Comparison of ENCODE assay signal across 24 cellular contexts in genomic region chr4:79604152-79604551, GRCh38.
DNase-seq lines count a peak whose midpoint lies in the region; ATAC-seq, FAIRE-seq and TF ChIP-seq lines count a peak whose summit lies in the region.
"Had no signal": no experiment of that assay in that cellular context is flagged by ENCODE, and none has a peak within 500 bp of the region (broad histone marks: within the 10 kb centered on the region; RNA-seq: fewer than 3 reads in every experiment).

No MANE protein-coding gene starts in this region.

- no peaks in the 10 kb centered on the region for H3K9me3 ChIP-seq in MM.1S (replicated peaks; ENCODE audit: insufficient read depth, low read length)
- H3K9me3 ChIP-seq in HepG2 (ENCODE audit: low read length), result no peaks in the 10 kb centered on the region
- H3K9me3 ChIP-seq: left ventricle myocardium inferior, right lobe of liver, upper lobe of left lung had no signal

- no peak overlapping the region for H3K27ac ChIP-seq in MM.1S (ENCODE audit: low read length)
- H3K27ac ChIP-seq in dorsolateral prefrontal cortex, result no peak overlapping the region
- no peak overlapping the region for H3K27ac ChIP-seq in HepG2 (ENCODE audit: extremely low read length, insufficient read depth, low read length)
- H3K27ac ChIP-seq: hepatocyte, left ventricle myocardium inferior, right lobe of liver, upper lobe of left lung had no signal

- no peaks in the 10 kb centered on the region for H3F3A ChIP-seq in MM.1S (ENCODE audit: insufficient read depth, low read length)

- no peaks in the 10 kb centered on the region for H3K9me2 ChIP-seq in MM.1S (replicated peaks; ENCODE audit: insufficient read depth, low read length)

- H3K4me3 ChIP-seq in MM.1S (ENCODE audit: low read length), result no peak overlapping the region
- no peak overlapping the region for H3K4me3 ChIP-seq in dorsolateral prefrontal cortex
- no peak overlapping the region for H3K4me3 ChIP-seq in HepG2 (replicated peaks in 1 of 3; ENCODE audit: insufficient read depth in 1 of 3, low read depth in 2 of 3, low read length in 3 of 3)
- H3K4me3 ChIP-seq: hepatocyte, left ventricle myocardium inferior, right lobe of liver, upper lobe of left lung had no signal

- H3K4me1 Mint-ChIP-seq in naive B cell, result peaks cover 39 to 47% (median 41%) of the 10 kb centered on the region in 3 donors

- in situ Hi-C loops in HepG2 (cut with HindIII; ENCODE audit: extremely low pct_ligation_motif_present, low pct_unique_long_range_greater_than_20kb), result no loop called here

- ATAC-seq in GM18907 (IDR thresholded peaks at IDR 0.05; ENCODE audit: unreplicated experiment), result peak; percentile 12
- peak; percentile 32 to 33 for ATAC-seq in naive B cell (ENCODE audit: low read depth in 2 of 2)
- no peak for ATAC-seq in HepG2
- ATAC-seq: activated naive CD8-positive, alpha-beta T cell treated with anti-CD3 and anti-CD28 coated beads, Interleukin-2, amount 50 U/mL, for 24 hours; HCT116; right lobe of liver had no signal

- peak; percentile 6 for DNase-seq in NCI-H748 (lab: John Stamatoyannopoulos, UW; ENCODE audit: unreplicated experiment)
- no peak for DNase-seq in NCI-H748 treated with DMSO at 0.1 percent for 48 hours (lab: John Stamatoyannopoulos, UW)
- DNase-seq in MM.1S, result no peak
- no peak for DNase-seq in naive B cell
- no peak for DNase-seq in nucleus accumbens (lab: John Stamatoyannopoulos, UW)
- no peak for DNase-seq in dorsolateral prefrontal cortex
- DNase-seq in HepG2 (ENCODE audit: low spot score), result no peak
- DNase-seq: activated naive CD8-positive, alpha-beta T cell treated with anti-CD3 and anti-CD28 coated beads, Interleukin-2, amount 50 U/mL, for 24 hours; Calu3; cerebellar nuclear complex; foreskin fibroblast; left ventricle myocardium inferior; midbrain; NCI-H1105 treated with DMSO at 0.1 percent for 48 hours; NCI-H2107; NCI-H510A treated with DMSO at 0.1 percent for 48 hours; nephron progenitor cell; posterior cingulate gyrus; right lobe of liver; upper lobe of left lung had no signal

- no peak overlapping the region for H3K9ac ChIP-seq in MM.1S (ENCODE audit: low read length)
- no peak overlapping the region for H3K9ac ChIP-seq in HepG2 (ENCODE audit: insufficient read depth, low read depth, low read length)

- BruUV-seq in HepG2 (replicated peaks; lab: Mats Ljungman, UMichigan), result no TSS peak

- CTCF ChIA-PET in HepG2 (lab: Yijun Ruan, JAX; ENCODE audit: low intra/inter-chr PET ratio, low total read pairs), result no interaction called here

- no peaks in the 10 kb centered on the region for H3K27me3 Mint-ChIP-seq in naive B cell
- H3K27me3 Mint-ChIP-seq: activated naive CD8-positive, alpha-beta T cell treated with anti-CD3 and anti-CD28 coated beads, Interleukin-2, amount 50 U/mL, for 24 hours had no signal

- H3K27ac Mint-ChIP-seq in naive B cell, result peak overlapping the region; percentile 38 to 97 (median 86)
- H3K27ac Mint-ChIP-seq: activated naive CD8-positive, alpha-beta T cell treated with anti-CD3 and anti-CD28 coated beads, Interleukin-2, amount 50 U/mL, for 24 hours; activated T-helper 2 cell treated with anti-CD3 and anti-CD28 coated beads, Interferon-gamma antibody, Interleukin-2, Interleukin-4, amounts not matched to agents 10 μg/mL and 5 μg/mL and 100 μg/mL, durations not matched to agents 14 hours and 24 hours and 36 hours; nephron progenitor cell had no signal

- no peak for FAIRE-seq in HepG2 (lab: Jason Lieb, UNC)

- intact Hi-C loops in dorsolateral prefrontal cortex (cut with DNase I), result no loop called here
- intact Hi-C loops in HepG2 (cut with micrococcal nuclease; ENCODE audit: unreplicated experiment), result no loop called here

- H3K36me3 ChIP-seq in MM.1S (replicated peaks; ENCODE audit: insufficient read depth, low read length) (no peaks in the 10 kb centered on the region), HepG2 (replicated peaks in 1 of 2; ENCODE audit: control insufficient read depth in 1 of 2, insufficient read depth in 2 of 2, low read length in 2 of 2) (no peaks in the 10 kb centered on the region)
- H3K36me3 ChIP-seq: left ventricle myocardium inferior, right lobe of liver, upper lobe of left lung had no signal

- H3K4me1 ChIP-seq in MM.1S (ENCODE audit: low read length) (no peaks in the 10 kb centered on the region), HepG2 (ENCODE audit: insufficient read depth, low read length) (no peaks in the 10 kb centered on the region)
- H3K4me1 ChIP-seq: right lobe of liver, upper lobe of left lung had no signal

- H3K27me3 ChIP-seq in MM.1S (replicated peaks; ENCODE audit: insufficient read depth, low read length) (no peaks in the 10 kb centered on the region), dorsolateral prefrontal cortex (peaks cover 0 to 4% (median 0%) of the 10 kb centered on the region in 45 donors), HepG2 (ENCODE audit: control insufficient read depth in 1 of 2, insufficient read depth in 2 of 2, low read length in 2 of 2) (no peaks in the 10 kb centered on the region)
- H3K27me3 ChIP-seq: hepatocyte, right lobe of liver, upper lobe of left lung had no signal

- H3K4me3 Mint-ChIP-seq in naive B cell, result peak overlapping the region; percentile 31 to 68 (median 54)
- H3K4me3 Mint-ChIP-seq: activated naive CD8-positive, alpha-beta T cell treated with anti-CD3 and anti-CD28 coated beads, Interleukin-2, amount 50 U/mL, for 24 hours; nephron progenitor cell had no signal

- POLR2A ChIA-PET in HepG2 (lab: Yijun Ruan, JAX), result no interaction called here

- H3K79me2 ChIP-seq in MM.1S (ENCODE audit: low read length) (no peaks in the 10 kb centered on the region), HepG2 (ENCODE audit: insufficient read depth, low read length) (no peaks in the 10 kb centered on the region)
- H3K79me2 ChIP-seq: hepatocyte had no signal

- H4K20me1 ChIP-seq in MM.1S (ENCODE audit: insufficient read depth, low read length) (no peaks in the 10 kb centered on the region), HepG2 (ENCODE audit: insufficient read depth, low read length) (no peaks in the 10 kb centered on the region)

- H3K36me3 Mint-ChIP-seq in naive B cell, result peaks cover 0 to 26% of the 10 kb centered on the region in 2 donors

- no peak for TF ChIP-seq POLR2A in HepG2 (IDR thresholded peaks at IDR 0.05; ENCODE audit: insufficient read depth in 1 of 2, low read depth in 2 of 2, low read length in 2 of 2)

- no peak for TF ChIP-seq EP300 in HepG2 (IDR thresholded peaks at IDR 0.05; ENCODE audit: low read depth in 2 of 2, low read length in 2 of 2)
- TF ChIP-seq EP300 in HepG2 (CRISPR knock-in tag; IDR thresholded peaks at IDR 0.05; ENCODE audit: borderline replicate concordance), result no peak

- peaks cover 6 to 29% (median 14%) of the 10 kb centered on the region in 7 donors for H3K9me3 Mint-ChIP-seq in naive B cell
- H3K9me3 Mint-ChIP-seq: nephron progenitor cell had no signal

- H2AFZ ChIP-seq in MM.1S (ENCODE audit: low read length), result peak overlapping the region; percentile 2; the same call in 1 of the 2 replicates
- no peak overlapping the region for H2AFZ ChIP-seq in HepG2 (ENCODE audit: low read length)
- H2AFZ ChIP-seq: hepatocyte had no signal

- TF ChIP-seq RAD21 in HepG2 (CRISPR knock-in tag; IDR thresholded peaks at IDR 0.05), result no peak

- no peak for TF ChIP-seq CTCF in MM.1S (IDR thresholded peaks at IDR 0.05; ENCODE audit: low read length)
- TF ChIP-seq CTCF in dorsolateral prefrontal cortex (IDR thresholded peaks at IDR 0.05 in 54 of 56, conservative IDR thresholded peaks at IDR 0.05 in 2 of 56; ENCODE audit: low read depth in 1 of 56, partially characterized antibody in 56 of 56), result no peak
- no peak for TF ChIP-seq CTCF in HepG2 (CRISPR knock-in tag; IDR thresholded peaks at IDR 0.05)

- H3K4me2 ChIP-seq in MM.1S (ENCODE audit: low read depth, low read length) (no peak overlapping the region), HepG2 (ENCODE audit: low read depth, low read length) (no peak overlapping the region)
- H3K4me2 ChIP-seq: hepatocyte had no signal

TF ChIP-seq in HepG2, 621 proteins besides CTCF, POLR2A, EP300 and RAD21 (continues in another document):
- TF ChIP-seq EHMT2 (IDR thresholded peaks at IDR 0.05; ENCODE audit: borderline replicate concordance, low read depth, low read length) (no peak), ELF3 (CRISPR knock-in tag; IDR thresholded peaks at IDR 0.05) (no peak), NPAS2 (CRISPR knock-in tag; IDR thresholded peaks at IDR 0.05; ENCODE audit: borderline replicate concordance) (no peak), ZMYM4 (CRISPR knock-in tag; IDR thresholded peaks at IDR 0.05) (no peak), RFXAP (CRISPR knock-in tag; IDR thresholded peaks at IDR 0.05; ENCODE audit: borderline replicate concordance) (no peak), RBM39 (IDR thresholded peaks at IDR 0.05; ENCODE audit: low read depth, low read length, poor library complexity, severe bottlenecking) (no peak), PAX8 (CRISPR knock-in tag; IDR thresholded peaks at IDR 0.05; ENCODE audit: borderline replicate concordance) (no peak), ZNF460 (CRISPR knock-in tag; IDR thresholded peaks at IDR 0.05; ENCODE audit: borderline replicate concordance) (no peak), ZNF780A (CRISPR knock-in tag; IDR thresholded peaks at IDR 0.05) (no peak), ZBTB42 (CRISPR knock-in tag; IDR thresholded peaks at IDR 0.05) (no peak), CSRNP2 (CRISPR knock-in tag; conservative IDR thresholded peaks at IDR 0.05; ENCODE audit: low read depth) (no peak), GPN1 (CRISPR knock-in tag; IDR thresholded peaks at IDR 0.05; ENCODE audit: borderline replicate concordance) (no peak), ZNF530 (CRISPR knock-in tag; IDR thresholded peaks at IDR 0.05; ENCODE audit: low read depth) (no peak)
